23 cellular contexts compared by ENCODE assay signal in genomic region chr10:84395581-84395980, GRCh38.
DNase-seq lines count a peak whose midpoint lies in the region; TF ChIP-seq lines count a peak whose summit lies in the region.
"Had no signal": no experiment of that assay in that cellular context is flagged by ENCODE, and none has a peak within 500 bp of the region (broad histone marks: within the 10 kb centered on the region; RNA-seq: fewer than 3 reads in every experiment).

No MANE protein-coding gene starts in this region.

- H3K79me2 ChIP-seq in mammary epithelial cell (ENCODE audit: insufficient read depth, low read length) = peaks cover 56% of the 10 kb centered on the region

- H3K27ac ChIP-seq in mammary epithelial cell (ENCODE audit: insufficient read depth, low read depth, low read length) (no peak overlapping the region), RWPE1 (no peak overlapping the region)

- no peak overlapping the region for H3K27ac Mint-ChIP-seq in T-helper 2 cell treated with Interferon-gamma antibody and Interleukin-4, amounts not matched to agents 5 μg/mL and 100 μg/mL, for 36 hours
- H3K27ac Mint-ChIP-seq: CD4-positive, CD25-positive, alpha-beta regulatory T cell; GM23338 had no signal

- no TSS peak for BruUV-seq in mammary epithelial cell (replicated peaks; lab: Mats Ljungman, UMichigan)

- no peaks in the 10 kb centered on the region for H3K36me3 ChIP-seq in mammary epithelial cell (ENCODE audit: insufficient read depth, low read length)

- H3K27me3 Mint-ChIP-seq in T-helper 2 cell treated with Interferon-gamma antibody and Interleukin-4, amounts not matched to agents 5 μg/mL and 100 μg/mL, for 36 hours (ENCODE audit: low read depth) = no peaks in the 10 kb centered on the region
- H3K27me3 Mint-ChIP-seq: CD4-positive, CD25-positive, alpha-beta regulatory T cell had no signal

- peaks cover 6% of the 10 kb centered on the region for H3K4me1 Mint-ChIP-seq in T-helper 2 cell treated with Interferon-gamma antibody and Interleukin-4, amounts not matched to agents 5 μg/mL and 100 μg/mL, for 36 hours (ENCODE audit: low read depth)

- no peak overlapping the region for H3K4me3 Mint-ChIP-seq in T-helper 2 cell treated with Interferon-gamma antibody and Interleukin-4, amounts not matched to agents 5 μg/mL and 100 μg/mL, for 36 hours
- H3K4me3 Mint-ChIP-seq: CD4-positive, CD25-positive, alpha-beta regulatory T cell; GM23338 had no signal

- CTCF ChIA-PET in mammary epithelial cell (lab: Charles Lee; ENCODE audit: low non-redundant PET) = no interaction called here
- CTCF ChIA-PET in RWPE1 (lab: Yijun Ruan, JAX) = no interaction called here

- H3K9me3 ChIP-seq in mammary epithelial cell (replicated peaks; ENCODE audit: insufficient read depth, low read length) = no peaks in the 10 kb centered on the region

- H2AFZ ChIP-seq in mammary epithelial cell (ENCODE audit: low read depth, low read length) = no peak overlapping the region
- H2AFZ ChIP-seq: GM23338 had no signal

- WGBS in mammary epithelial cell (ENCODE audit: low coverage, missing lambda C conversion rate) = 85% methylated on average over 2 of the region's 2 CpGs

- DNase-seq in ELR (ENCODE audit: low read depth) (peak; percentile 24), LHCN-M2 (ENCODE audit: low read depth) (peak; percentile 34), mammary epithelial cell (peak; percentile 6), myocyte (ENCODE audit: low read depth) (peak; percentile 4), RWPE1 (ENCODE audit: low spot score) (no peak)
- DNase-seq in stimulated activated CD8-positive, alpha-beta memory T cell treated with anti-CD3 and anti-CD28 coated beads, Interleukin-4, amount 100 ng/mL, for 48 hours = no peak
- no peak for DNase-seq in T-helper 2 cell treated with Interferon-gamma antibody and Interleukin-4, amounts not matched to agents 5 μg/mL and 100 μg/mL, for 36 hours (ENCODE audit: low spot score)
- DNase-seq: CD4-positive, CD25-positive, alpha-beta regulatory T cell; COR-L47; DMS79; HCEC 1CT; Karpas-422; MM.1S; NCI-H1048; NCI-H1436; NCI-H1930; NCI-H345; NCI-H524; NCI-H774; NK-92 treated with Interleukin-12 subunit alpha and Interleukin-12 subunit beta, amount 100 ng/mL, for 24 hours; SIG-M5; SK-N-SH had no signal

- H3K4me1 ChIP-seq in mammary epithelial cell (ENCODE audit: insufficient read depth, low read length) = peaks cover 9% of the 10 kb centered on the region

- intact Hi-C loops in mammary epithelial cell (cut with micrococcal nuclease) = no loop called here

- dilution Hi-C loops in mammary epithelial cell (cut with HindIII; ENCODE audit: low sequenced_read_pairs) = no loop called here

- no peaks in the 10 kb centered on the region for H4K20me1 ChIP-seq in mammary epithelial cell (ENCODE audit: insufficient read depth, low read length)

- H3K4me2 ChIP-seq in mammary epithelial cell (ENCODE audit: insufficient read depth, low read depth, low read length) = no peak overlapping the region
- H3K4me2 ChIP-seq: GM23338, SK-N-SH had no signal

- H3K36me3 Mint-ChIP-seq in T-helper 2 cell treated with Interferon-gamma antibody and Interleukin-4, amounts not matched to agents 5 μg/mL and 100 μg/mL, for 36 hours (ENCODE audit: low read depth) = peaks cover 36% of the 10 kb centered on the region

- TF ChIP-seq CTCF in mammary epithelial cell (conservative IDR thresholded peaks at IDR 0.05 in 1 of 2, IDR thresholded peaks at IDR 0.05 in 1 of 2; ENCODE audit: extremely low read depth in 1 of 2, insufficient read depth in 1 of 2, low read depth in 1 of 2, low read length in 2 of 2) (no peak), RWPE1 (conservative IDR thresholded peaks at IDR 0.05; ENCODE audit: low read depth) (no peak)

- in situ Hi-C loops in mammary epithelial cell (cut with MboI; ENCODE audit: low sequenced_read_pairs in 2 of 2) = no loop called here

- H3K27me3 ChIP-seq in mammary epithelial cell (ENCODE audit: insufficient read depth, low read length) = no peaks in the 10 kb centered on the region

- H3K9ac ChIP-seq in mammary epithelial cell (ENCODE audit: insufficient read depth, low read length) = no peak overlapping the region
- H3K9ac ChIP-seq: SK-N-SH had no signal

- POLR2A ChIA-PET in RWPE1 (lab: Yijun Ruan, JAX; ENCODE audit: low non-redundant PET) = interaction anchor here (0.7 kb wide), 1 partner anchor 430 kb away, joined by 3 read pairs; no protein-coding TSS in a partner anchor

- H3K9me3 Mint-ChIP-seq in T-helper 2 cell treated with Interferon-gamma antibody and Interleukin-4, amounts not matched to agents 5 μg/mL and 100 μg/mL, for 36 hours = peaks cover 13% of the 10 kb centered on the region

- no peak overlapping the region for H3K4me3 ChIP-seq in mammary epithelial cell (replicated peaks in 1 of 3; ENCODE audit: insufficient read depth in 1 of 3, low read depth in 2 of 3, low read length in 3 of 3)
- H3K4me3 ChIP-seq: GM23338 had no signal

Comparison
In these comparisons a context has a peak if more than half of its experiments do, and no peak if none do; other contexts are left out.
1. DNase-seq: peak in ELR (single experiment), LHCN-M2 (single experiment), mammary epithelial cell (single experiment) and myocyte (single experiment); none in stimulated activated CD8-positive, alpha-beta memory T cell treated with anti-CD3 and anti-CD28 coated beads, Interleukin-4, amount 100 ng/mL, for 48 hours (single experiment), T-helper 2 cell treated with Interferon-gamma antibody and Interleukin-4, amounts not matched to agents 5 μg/mL and 100 μg/mL, for 36 hours (single experiment) and RWPE1 (single experiment).